9 cellular contexts compared by ENCODE assay signal in genomic region chr5:176648467-176649194, GRCh38. TPM values are rescaled to one million over a fixed set of nuclear protein-coding genes. Genes with fewer than 3 reads are reported as not detected.
DNase-seq lines count a peak whose midpoint lies in the region; TF ChIP-seq lines count a peak whose summit lies in the region.
"Had no signal": no experiment of that assay in that cellular context is flagged by ENCODE, and none has a peak within 500 bp of the region (broad histone marks: within the 10 kb centered on the region; RNA-seq: fewer than 3 reads in every experiment).

No MANE protein-coding gene starts in this region.

- intact Hi-C loops in colonic mucosa (cut with DNase I) = loop anchor here (5.0 kb wide), 1 partner anchor 41 kb away; no protein-coding TSS in a partner anchor

- peak overlapping the region; percentile 83 for H3K4me3 ChIP-seq in BLaER1
- H3K4me3 ChIP-seq in Peyer's patch = peak overlapping the region; percentile 63 to 76 (median 66)
- peak overlapping the region; percentile 80 for H3K4me3 ChIP-seq in colonic mucosa
- H3K4me3 ChIP-seq in neural cell (ENCODE audit: low read length) = peak overlapping the region; percentile 83

- no peaks in the 10 kb centered on the region for H3K9me2 ChIP-seq in neural cell (ENCODE audit: insufficient read depth, low read length)

- TF ChIP-seq EP300 in neural cell (conservative IDR thresholded peaks at IDR 0.05; ENCODE audit: poor library complexity, severe bottlenecking) = no peak

- TF ChIP-seq CTCF in Peyer's patch (IDR thresholded peaks at IDR 0.05) (no peak), colonic mucosa (IDR thresholded peaks at IDR 0.05) (no peak), neural cell (IDR thresholded peaks at IDR 0.05; ENCODE audit: poor library complexity, severe bottlenecking) (no peak)

- H3K9me3 ChIP-seq in BLaER1 (no peaks in the 10 kb centered on the region), Peyer's patch (no peaks in the 10 kb centered on the region), colonic mucosa (no peaks in the 10 kb centered on the region), neural cell (ENCODE audit: low read length) (no peaks in the 10 kb centered on the region)

- peaks cover 84% of the 10 kb centered on the region for H3K4me1 ChIP-seq in BLaER1
- peaks cover 0 to 19% (median 13%) of the 10 kb centered on the region in 4 donors for H3K4me1 ChIP-seq in Peyer's patch
- peaks cover 11% of the 10 kb centered on the region for H3K4me1 ChIP-seq in colonic mucosa

- peak overlapping the region; percentile 99 for H3K4me2 ChIP-seq in BLaER1
- peak overlapping the region; percentile 78 for H3K4me2 ChIP-seq in neural cell (ENCODE audit: low read length)

- H4K20me1 ChIP-seq in BLaER1 (peaks cover 46% of the 10 kb centered on the region), neural cell (ENCODE audit: insufficient read depth) (no peaks in the 10 kb centered on the region)

- peaks cover 9% of the 10 kb centered on the region for H3K79me2 ChIP-seq in neural cell (replicated peaks; ENCODE audit: insufficient read depth, low read length)

- H2AFZ ChIP-seq in neural cell (ENCODE audit: low read depth, low read length) = no peak overlapping the region

- no peaks in the 10 kb centered on the region for H3K27me3 ChIP-seq in BLaER1
- no peaks in the 10 kb centered on the region for H3K27me3 ChIP-seq in Peyer's patch
- no peaks in the 10 kb centered on the region for H3K27me3 ChIP-seq in colonic mucosa
- no peaks in the 10 kb centered on the region for H3K27me3 ChIP-seq in neural cell (ENCODE audit: insufficient read depth, low read depth, low read length)

- H3K36me3 ChIP-seq in BLaER1 = peaks cover 12% of the 10 kb centered on the region
- H3K36me3 ChIP-seq in Peyer's patch = peaks cover 0 to 13% (median 0%) of the 10 kb centered on the region in 3 donors
- no peaks in the 10 kb centered on the region for H3K36me3 ChIP-seq in colonic mucosa
- no peaks in the 10 kb centered on the region for H3K36me3 ChIP-seq in neural cell (ENCODE audit: insufficient read depth, low read length)

- peak overlapping the region; percentile 83 for H3K27ac ChIP-seq in BLaER1
- H3K27ac ChIP-seq in Peyer's patch = peak overlapping the region in 3 of 4 donors; percentile 48 to 80 (median 65)
- H3K27ac ChIP-seq in colonic mucosa = no peak overlapping the region
- H3K27ac ChIP-seq in neural cell (ENCODE audit: low read length) = no peak overlapping the region

- TF ChIP-seq RAD21 in neural cell (conservative IDR thresholded peaks at IDR 0.05) = no peak

- no peak for DNase-seq in Peyer's patch
- no peak for DNase-seq in colonic mucosa
- DNase-seq in NCI-H2029 treated with DMSO at 0.1 percent for 48 hours (lab: John Stamatoyannopoulos, UW) = no peak
- DNase-seq in SKM-1 treated with dmso at 0.1 percent for 144 hours (lab: John Stamatoyannopoulos, UW; ENCODE audit: unreplicated experiment) = no peak
- no peak for DNase-seq in G401 (ENCODE audit: low spot score)
- no peak for DNase-seq in cerebellar cortex (ENCODE audit: low spot score)

- in situ Hi-C loops in G401 (cut with HindIII; ENCODE audit: low sequenced_read_pairs) = no loop called here

- TF ChIP-seq POLR2A in Peyer's patch (IDR thresholded peaks at IDR 0.05) = no peak

- H3K9ac ChIP-seq in BLaER1 (peak overlapping the region; percentile 84), colonic mucosa (ENCODE audit: low read depth in 2 of 2, low read length in 2 of 2) (peak overlapping the region; percentile 80 to 82), neural cell (ENCODE audit: low read length) (peak overlapping the region; percentile 78)

- no peaks in the 10 kb centered on the region for H3F3A ChIP-seq in neural cell (ENCODE audit: insufficient read depth, low read length, poor library complexity, severe bottlenecking)

TF ChIP-seq in neural cell, 6 proteins besides CTCF, POLR2A, EP300 and RAD21:
- TF ChIP-seq TAF1 (IDR thresholded peaks at IDR 0.05; ENCODE audit: low read depth) (no peak), SMC3 (conservative IDR thresholded peaks at IDR 0.05; ENCODE audit: poor library complexity) (no peak), MXI1 (conservative IDR thresholded peaks at IDR 0.05; ENCODE audit: poor library complexity, severe bottlenecking) (no peak), REST (IDR thresholded peaks at IDR 0.05; ENCODE audit: borderline replicate concordance) (no peak), POLR2AphosphoS5 (IDR thresholded peaks at IDR 0.05) (no peak), EZH2 (IDR thresholded peaks at IDR 0.05; ENCODE audit: borderline replicate concordance, insufficient read depth, low read length, poor library complexity, severe bottlenecking) (no peak)

RNA-seq across cellular contexts. Expression of gene TSPAN17, which starts 1.3 kb away (rescaled TPM):
- 10 to 100 TPM; 25.4 to 33.8 (median 28.7) TPM for total RNA-seq in Peyer's patch
- 10 to 100 TPM; 30.5 to 36.1 TPM for total RNA-seq in colonic mucosa
- 66.1 and 66.4 TPM in 2 replicates for polyA plus RNA-seq in neural cell
- 48.5 and 48.7 TPM in 2 replicates for polyA minus RNA-seq in neural cell
- 91.3 and 96.3 TPM in 2 replicates for total RNA-seq in G401 (2014; rRNA removed; shearing (Covaris generic))

RNA-seq across cellular contexts. Expression of gene EIF4E1B, which starts 18.2 kb away (rescaled TPM):
- total RNA-seq in Peyer's patch (not detected), colonic mucosa (not detected)
- 0.82 TPM in 1 of 2 replicates, not detected in the other for polyA plus RNA-seq in neural cell
- 1.5 TPM in 1 of 2 replicates, not detected in the other for polyA minus RNA-seq in neural cell
- not detected in 2 replicates for total RNA-seq in G401 (2014; rRNA removed; shearing (Covaris generic))
- total RNA-seq: LHCN-M2 had no signal

RNA-seq across cellular contexts. Expression of gene SNCB, which starts 18.3 kb away (rescaled TPM):
- total RNA-seq in Peyer's patch (not detected), colonic mucosa (not detected)
- polyA plus RNA-seq in neural cell = 10.1 and 12.5 TPM in 2 replicates
- 7.3 and 8.1 TPM in 2 replicates for polyA minus RNA-seq in neural cell
- 0.49 and 1.7 TPM in 2 replicates for total RNA-seq in G401 (2014; rRNA removed; shearing (Covaris generic))

RNA-seq across cellular contexts. Expression of gene GPRIN1, which starts 38.7 kb away (rescaled TPM):
- 1 to 10 TPM in 2 of 4 donors, under 1 TPM in 2; 0.83 to 1.9 (median 1.2) TPM for total RNA-seq in Peyer's patch
- total RNA-seq in colonic mucosa = 1 to 10 TPM; 2.1 to 3.1 TPM
- polyA plus RNA-seq in neural cell = 32.3 and 42.8 TPM in 2 replicates
- polyA minus RNA-seq in neural cell = 87.6 and 94.2 TPM in 2 replicates
- total RNA-seq in G401 (2014; rRNA removed; shearing (Covaris generic)) = 15.3 and 19.9 TPM in 2 replicates

Comparison
In these comparisons a context has a peak if more than half of its experiments do, and no peak if none do; other contexts are left out.
1. H3K27ac ChIP-seq: peak in BLaER1 (single experiment) and Peyer's patch (3 of 4); none in colonic mucosa (single experiment) and neural cell (single experiment).
2. Peak in every context shown above with its lines, with median percentiles within 50 percentile points of each other: H3K4me3 ChIP-seq and H3K9ac ChIP-seq.